15 cellular contexts compared by ENCODE assay signal in the genomic region with DNA sequence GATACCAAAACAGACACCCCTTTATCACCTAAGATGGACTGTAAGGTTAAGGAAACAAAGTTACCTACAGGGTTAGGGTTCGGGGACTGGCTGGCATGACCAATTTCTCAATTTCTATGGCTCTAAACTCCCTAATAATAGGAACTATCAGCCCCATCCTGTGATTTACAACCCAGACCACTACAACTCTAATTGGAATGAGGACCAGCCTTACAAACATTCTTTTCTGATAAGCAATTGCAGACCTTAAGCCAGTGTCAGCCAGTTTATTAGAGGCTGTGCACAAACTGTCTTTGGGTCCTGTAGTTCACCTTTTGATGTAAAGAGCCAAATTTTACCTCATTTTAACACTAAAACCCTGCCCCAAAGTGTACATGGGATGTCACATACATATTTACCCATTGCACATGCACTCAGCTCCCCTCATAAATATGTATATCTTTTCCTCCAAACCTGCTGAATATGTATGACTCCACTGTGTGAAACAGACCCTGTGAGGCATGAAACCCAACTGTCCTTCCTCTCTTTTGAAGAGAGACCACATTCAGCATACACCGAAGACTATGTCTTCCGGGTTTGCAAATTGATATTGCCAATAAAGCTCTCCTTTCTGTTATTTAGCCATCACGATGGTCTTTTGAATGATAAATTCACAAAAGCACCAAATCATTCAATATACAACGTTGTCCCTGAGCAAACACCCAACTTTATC. TPM values are rescaled to one million over a fixed set of nuclear protein-coding genes. Genes with fewer than 3 reads are reported as not detected.
DNase-seq lines count a peak whose midpoint lies in the region; ATAC-seq and TF ChIP-seq lines count a peak whose summit lies in the region.
"Had no signal": no experiment of that assay in that cellular context is flagged by ENCODE, and none has a peak within 500 bp of the region (broad histone marks: within the 10 kb centered on the region; RNA-seq: fewer than 3 reads in every experiment).

No MANE protein-coding gene starts in this region.

- peak overlapping the region; percentile 9 for H2AFZ ChIP-seq in neuron (ENCODE audit: low read depth, low read length)

- ATAC-seq in GM18867 (IDR thresholded peaks at IDR 0.05; ENCODE audit: unreplicated experiment), result peak; percentile 66
- ATAC-seq: body of pancreas had no signal

- peak overlapping the region; percentile 37; the same call in 1 of the 2 replicates for H3K27ac Mint-ChIP-seq in HFFc6
- H3K27ac Mint-ChIP-seq: activated CD4-positive, alpha-beta memory T cell treated with anti-CD3 and anti-CD28 coated beads for 36 hours; CD4-positive, CD25-positive, alpha-beta regulatory T cell had no signal

- DNase-seq in HFFc6 (peak; percentile 29), LHCN-M2 (ENCODE audit: low read depth) (peak; percentile 46), cardiac septum (ENCODE audit: low spot score) (no peak), T-helper 1 cell (no peak), SHP77 treated with DMSO at 0.1 percent for 48 hours (lab: John Stamatoyannopoulos, UW) (no peak), kidney glomerular epithelial cell (lab: John Stamatoyannopoulos, UW) (no peak)
- DNase-seq: activated CD4-positive, alpha-beta memory T cell treated with anti-CD3 and anti-CD28 coated beads for 36 hours; body of pancreas; CD4-positive, CD25-positive, alpha-beta regulatory T cell; H7; NCI-H1417; NCI-H69 had no signal

- H3K4me1 ChIP-seq in neuron (ENCODE audit: insufficient read depth, low read length), result peaks cover 8% of the 10 kb centered on the region
- H3K4me1 ChIP-seq: body of pancreas had no signal

- no peak overlapping the region; the same call in 1 of the 2 replicates for H3K4me3 Mint-ChIP-seq in HFFc6
- H3K4me3 Mint-ChIP-seq: activated CD4-positive, alpha-beta memory T cell treated with anti-CD3 and anti-CD28 coated beads for 36 hours; CD4-positive, CD25-positive, alpha-beta regulatory T cell had no signal

- intact Hi-C loops in cardiac septum (cut with DNase I), result loop anchor here (10.0 kb wide), 1 partner anchor 537 kb away; no protein-coding TSS in a partner anchor

- H3K36me3 Mint-ChIP-seq in HFFc6 (ENCODE audit: low read depth), result no peaks in the 10 kb centered on the region
- H3K36me3 Mint-ChIP-seq: activated CD4-positive, alpha-beta memory T cell treated with anti-CD3 and anti-CD28 coated beads for 36 hours; CD4-positive, CD25-positive, alpha-beta regulatory T cell had no signal

- H3K4me3 ChIP-seq in neuron (ENCODE audit: low read length), result no peak overlapping the region
- H3K4me3 ChIP-seq: body of pancreas, lung had no signal

- H3K9me3 Mint-ChIP-seq in HFFc6, result no peaks in the 10 kb centered on the region
- H3K9me3 Mint-ChIP-seq: activated CD4-positive, alpha-beta memory T cell treated with anti-CD3 and anti-CD28 coated beads for 36 hours; CD4-positive, CD25-positive, alpha-beta regulatory T cell had no signal

- no peaks in the 10 kb centered on the region for H3K9me3 ChIP-seq in neuron (ENCODE audit: low read length)
- H3K9me3 ChIP-seq: body of pancreas had no signal

- H3K4me1 Mint-ChIP-seq in HFFc6 (ENCODE audit: low read depth), result peaks cover 22% of the 10 kb centered on the region
- H3K4me1 Mint-ChIP-seq: CD4-positive, CD25-positive, alpha-beta regulatory T cell had no signal

- TF ChIP-seq CTCF in HFFc6 (IDR thresholded peaks at IDR 0.05), result no peak

- H3K27me3 ChIP-seq in neuron (ENCODE audit: insufficient read depth, low read length), result no peaks in the 10 kb centered on the region
- H3K27me3 ChIP-seq: body of pancreas had no signal

- no peaks in the 10 kb centered on the region; the same call in 1 of the 2 replicates for H3K27me3 Mint-ChIP-seq in HFFc6 (ENCODE audit: insufficient read depth)

- H3K36me3 ChIP-seq in neuron (ENCODE audit: insufficient read depth, low read length), result no peaks in the 10 kb centered on the region

RNA-seq across cellular contexts. Expression of a gene that starts 7.3 kb away (rescaled TPM):
- 100 to 1,000 TPM; 396 to 438 (median 425) TPM for total RNA-seq in HFFc6 (2021; fragmentation: NEBNext Ultra II Directional; extraction: Animal tissue kit (Norgen Biotek cat#: 25700))
- 266 and 329 TPM in 2 replicates for total RNA-seq in LHCN-M2 (2014; rRNA removed)
- polyA plus RNA-seq in LHCN-M2 (2012), result 313 TPM
- total RNA-seq in cardiac septum, result 334 TPM

Comparison
In these comparisons a context has a peak if more than half of its experiments do, and no peak if none do; other contexts are left out.
1. DNase-seq: peak in HFFc6 (single experiment) and LHCN-M2 (single experiment); none in cardiac septum (single experiment), T-helper 1 cell (0 of 5), SHP77 treated with DMSO at 0.1 percent for 48 hours (single experiment) and kidney glomerular epithelial cell (single experiment).